ENCODE assay signal across 8 cellular contexts in genomic region chr7:85185355-85186082, GRCh38. TPM values are rescaled to one million over a fixed set of nuclear protein-coding genes. Genes with fewer than 3 reads are reported as not detected.
A peak's percentile ranks its signal among the peaks of the same experiment; 100 is the strongest.
DNase-seq lines count a peak whose midpoint lies in the region; ATAC-seq, FAIRE-seq and TF ChIP-seq lines count a peak whose summit lies in the region.

No MANE protein-coding gene starts in this region.

- DNase-seq in AG09309 (ENCODE audit: low read depth): no peak
- peak; percentile 32 for DNase-seq in HTR-8/SVneo (ENCODE audit: insufficient read length, low spot score)
- DNase-seq in activated T-helper 2 cell treated with anti-CD3 and anti-CD28 coated beads, Interferon-gamma antibody, Interleukin-2, Interleukin-4, amounts not matched to agents 10 μg/mL and 5 μg/mL and 100 μg/mL, durations not matched to agents 14 hours and 24 hours and 36 hours (ENCODE audit: low spot score): no peak
- DNase-seq in left cardiac atrium: peak; percentile 57
- DNase-seq in prostate gland (ENCODE audit: low spot score): peak; percentile 23
- no peak for DNase-seq in NK-92 (lab: John Stamatoyannopoulos, UW; ENCODE audit: unreplicated experiment)
- DNase-seq in DMS153 (lab: John Stamatoyannopoulos, UW): no peak

- H3K4me3 Mint-ChIP-seq in activated T-helper 2 cell treated with anti-CD3 and anti-CD28 coated beads, Interferon-gamma antibody, Interleukin-2, Interleukin-4, amounts not matched to agents 10 μg/mL and 5 μg/mL and 100 μg/mL, durations not matched to agents 14 hours and 24 hours and 36 hours (ENCODE audit: low read depth): peak overlapping the region; percentile 26

- H3K9me3 Mint-ChIP-seq in activated T-helper 2 cell treated with anti-CD3 and anti-CD28 coated beads, Interferon-gamma antibody, Interleukin-2, Interleukin-4, amounts not matched to agents 10 μg/mL and 5 μg/mL and 100 μg/mL, durations not matched to agents 14 hours and 24 hours and 36 hours: peaks cover 5% of the 10 kb centered on the region

- no peaks in the 10 kb centered on the region for H3K27me3 ChIP-seq in prostate gland (replicated peaks; ENCODE audit: insufficient read depth)

- ATAC-seq in left cardiac atrium (peak; percentile 64 to 71), HG03139 (IDR thresholded peaks at IDR 0.05; ENCODE audit: unreplicated experiment) (no peak)

- no peak overlapping the region for H3K27ac Mint-ChIP-seq in activated T-helper 2 cell treated with anti-CD3 and anti-CD28 coated beads, Interferon-gamma antibody, Interleukin-2, Interleukin-4, amounts not matched to agents 10 μg/mL and 5 μg/mL and 100 μg/mL, durations not matched to agents 14 hours and 24 hours and 36 hours

- H3K36me3 ChIP-seq in prostate gland: no peaks in the 10 kb centered on the region

- H3K4me3 ChIP-seq in AG09309 (ENCODE audit: control insufficient read depth, low read depth, low read length): peak overlapping the region; percentile 95
- peak overlapping the region; percentile 43 for H3K4me3 ChIP-seq in prostate gland

- H3K27me3 Mint-ChIP-seq in activated T-helper 2 cell treated with anti-CD3 and anti-CD28 coated beads, Interferon-gamma antibody, Interleukin-2, Interleukin-4, amounts not matched to agents 10 μg/mL and 5 μg/mL and 100 μg/mL, durations not matched to agents 14 hours and 24 hours and 36 hours (ENCODE audit: low read depth): peaks cover 38% of the 10 kb centered on the region

- H3K9me3 ChIP-seq in prostate gland: no peaks in the 10 kb centered on the region

- H3K4me1 Mint-ChIP-seq in activated T-helper 2 cell treated with anti-CD3 and anti-CD28 coated beads, Interferon-gamma antibody, Interleukin-2, Interleukin-4, amounts not matched to agents 10 μg/mL and 5 μg/mL and 100 μg/mL, durations not matched to agents 14 hours and 24 hours and 36 hours (ENCODE audit: low read depth): peaks cover 7% of the 10 kb centered on the region

- no peak for TF ChIP-seq POLR2A in prostate gland (IDR thresholded peaks at IDR 0.05)

- peak overlapping the region; percentile 64 to 68 for H3K27ac ChIP-seq in prostate gland

- H3K36me3 Mint-ChIP-seq in activated T-helper 2 cell treated with anti-CD3 and anti-CD28 coated beads, Interferon-gamma antibody, Interleukin-2, Interleukin-4, amounts not matched to agents 10 μg/mL and 5 μg/mL and 100 μg/mL, durations not matched to agents 14 hours and 24 hours and 36 hours (ENCODE audit: low read depth): no peaks in the 10 kb centered on the region

- FAIRE-seq in HTR-8/SVneo (lab: Jason Lieb, UNC): peak; percentile 31

- intact Hi-C loops in activated T-helper 2 cell treated with anti-CD3 and anti-CD28 coated beads, Interferon-gamma antibody, Interleukin-2, Interleukin-4, amounts not matched to agents 10 μg/mL and 5 μg/mL and 100 μg/mL, durations not matched to agents 14 hours and 24 hours and 36 hours (cut with micrococcal nuclease): loop anchor here (2.0 to 10.0 kb wide), 2 partner anchors 141 to 369 kb away; no protein-coding TSS in a partner anchor
- intact Hi-C loops in left cardiac atrium (cut with DNase I): no loop called here
- intact Hi-C loops in prostate gland (cut with DNase I): loop anchor here (5.0 to 10.0 kb wide), 2 partner anchors 151 to 367 kb away; no protein-coding TSS in a partner anchor

- no peaks in the 10 kb centered on the region for H3K4me1 ChIP-seq in prostate gland (replicated peaks)

- TF ChIP-seq CTCF in AG09309 (IDR thresholded peaks at IDR 0.05; ENCODE audit: control insufficient read depth, insufficient read depth, low read depth, low read length, missing control alignments) (peak; percentile 46), prostate gland (IDR thresholded peaks at IDR 0.05) (peak in 1 of 4 experiments; percentile 17)

- WGBS in prostate gland: 1% methylated on average over 42 of the region's 42 CpGs

RNA-seq across cellular contexts. Expression of gene SEMA3D, which starts 1.3 kb away (rescaled TPM):
- 0.09 and 0.11 TPM in 2 replicates for total RNA-seq in activated T-helper 2 cell treated with anti-CD3 and anti-CD28 coated beads, Interferon-gamma antibody, Interleukin-2, Interleukin-4, amounts not matched to agents 10 μg/mL and 5 μg/mL and 100 μg/mL, durations not matched to agents 14 hours and 24 hours and 36 hours
- 1 to 10 TPM; 1.1 to 1.7 TPM for total RNA-seq in left cardiac atrium
- total RNA-seq in prostate gland: 10 to 100 TPM; 10.7 to 16.5 TPM

Comparison
In these comparisons a context has a peak if more than half of its experiments do, and no peak if none do; other contexts are left out.
1. DNase-seq: peak in HTR-8/SVneo (single experiment), left cardiac atrium (single experiment) and prostate gland (single experiment); none in AG09309 (single experiment), activated T-helper 2 cell treated with anti-CD3 and anti-CD28 coated beads, Interferon-gamma antibody, Interleukin-2, Interleukin-4, amounts not matched to agents 10 μg/mL and 5 μg/mL and 100 μg/mL, durations not matched to agents 14 hours and 24 hours and 36 hours (single experiment), NK-92 (single experiment) and DMS153 (single experiment).
2. RNA of gene SEMA3D, which starts 1.3 kb away (total RNA-seq): 10.7 to 16.5 TPM in prostate gland; 1.1 to 1.7 TPM in left cardiac atrium and 0.09 to 0.11 TPM in activated T-helper 2 cell treated with anti-CD3 and anti-CD28 coated beads, Interferon-gamma antibody, Interleukin-2, Interleukin-4, amounts not matched to agents 10 μg/mL and 5 μg/mL and 100 μg/mL, durations not matched to agents 14 hours and 24 hours and 36 hours; every median in the first group is over 4 times any median in the second.
3. intact Hi-C loops: an anchor here in activated T-helper 2 cell treated with anti-CD3 and anti-CD28 coated beads, Interferon-gamma antibody, Interleukin-2, Interleukin-4, amounts not matched to agents 10 μg/mL and 5 μg/mL and 100 μg/mL, durations not matched to agents 14 hours and 24 hours and 36 hours (2.0 to 10.0 kb wide) and prostate gland (5.0 to 10.0 kb wide); none called in left cardiac atrium.